ENCODE assay signal across 16 cellular contexts in the genomic region with DNA sequence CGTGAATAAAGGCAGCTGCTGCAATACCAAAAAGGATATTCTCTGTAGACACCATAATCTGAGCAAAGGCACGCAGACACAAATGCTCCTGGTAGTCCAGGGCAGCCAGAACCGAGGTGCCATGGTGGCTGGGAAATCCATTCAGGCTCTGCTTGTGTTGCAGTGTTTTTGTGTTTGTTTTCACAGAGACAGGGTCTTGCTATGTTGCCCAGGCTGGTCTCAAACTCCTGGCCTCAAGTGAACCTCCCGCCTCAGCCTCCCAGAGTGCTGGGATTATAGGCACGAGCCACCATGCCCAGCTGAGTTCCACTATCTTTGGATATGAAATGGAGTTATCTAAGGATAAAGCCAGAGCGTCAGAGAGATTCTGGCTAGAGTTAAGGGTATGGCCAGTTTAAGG.
"Had no signal": no experiment of that assay in that cellular context is flagged by ENCODE, and none has a peak within 500 bp of the region (broad histone marks: within the 10 kb centered on the region; RNA-seq: fewer than 3 reads in every experiment).

No MANE protein-coding gene starts in this region.

- H3K4me3 Mint-ChIP-seq: naive thymus-derived CD8-positive, alpha-beta T cell; neural crest cell; stimulated activated naive CD8-positive, alpha-beta T cell treated with anti-CD3 and anti-CD28 coated beads, Interleukin-15, Interleukin-2, amounts not matched to agents 100 ng/mL and 50 ng/mL, for 24 hours had no signal

- H3K9me3 ChIP-seq: esophagus squamous epithelium, gastroesophageal sphincter, tibial artery, upper lobe of left lung, vagina had no signal

- H3K27me3 Mint-ChIP-seq: naive thymus-derived CD8-positive, alpha-beta T cell; stimulated activated naive CD8-positive, alpha-beta T cell treated with anti-CD3 and anti-CD28 coated beads, Interleukin-15, Interleukin-2, amounts not matched to agents 100 ng/mL and 50 ng/mL, for 24 hours had no signal

- H3K9me3 Mint-ChIP-seq: naive thymus-derived CD8-positive, alpha-beta T cell; neural crest cell; stimulated activated naive CD8-positive, alpha-beta T cell treated with anti-CD3 and anti-CD28 coated beads, Interleukin-15, Interleukin-2, amounts not matched to agents 100 ng/mL and 50 ng/mL, for 24 hours had no signal

- DNase-seq: dermis blood vessel endothelial cell; esophagus squamous epithelium; foreskin fibroblast; glutamatergic neuron; islet precursor cell; mammary epithelial cell; naive thymus-derived CD8-positive, alpha-beta T cell; right cardiac atrium; stimulated activated CD4-positive, alpha-beta T cell treated with anti-CD3 and anti-CD28 coated beads, Interleukin-2, amount 100 ng/mL, for 48 hours; tibial artery; upper lobe of left lung had no signal

- H3K27ac ChIP-seq: esophagus squamous epithelium, gastroesophageal sphincter, tibial artery, upper lobe of left lung, vagina had no signal

- H3K4me3 ChIP-seq: esophagus squamous epithelium, gastroesophageal sphincter, smooth muscle cell, tibial artery, upper lobe of left lung, vagina had no signal

- ATAC-seq: gastroesophageal sphincter; naive thymus-derived CD8-positive, alpha-beta T cell; right cardiac atrium had no signal

- H3K4me1 ChIP-seq: esophagus squamous epithelium, gastroesophageal sphincter, tibial artery, upper lobe of left lung, vagina had no signal

- H3K27me3 ChIP-seq: esophagus squamous epithelium, gastroesophageal sphincter, tibial artery, upper lobe of left lung, vagina had no signal
